2 cellular contexts compared by ENCODE assay signal in the genomic region with DNA sequence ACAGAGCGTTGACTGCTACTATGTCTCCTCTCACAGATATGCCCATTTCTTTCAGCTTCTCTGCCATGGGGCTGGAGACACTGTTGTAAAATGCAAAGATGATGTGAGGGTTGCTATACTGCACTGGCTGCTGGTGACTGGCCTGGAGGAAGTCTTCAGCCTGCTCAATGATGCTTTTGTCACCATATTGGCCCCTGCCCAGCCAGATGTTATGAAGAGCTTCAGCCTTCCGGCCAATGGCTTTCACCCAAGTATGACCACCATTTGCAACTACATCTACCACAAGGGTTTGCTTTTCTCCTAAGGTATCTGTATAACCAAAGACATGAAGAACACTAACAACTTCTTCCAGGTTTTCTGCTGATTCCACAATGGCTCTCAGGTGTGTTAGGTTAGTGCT.
TF ChIP-seq lines count a peak whose summit lies in the region.

No MANE protein-coding gene starts in this region.

TF ChIP-seq in IMR-90, 13 proteins besides CTCF, POLR2A, EP300 and RAD21:
- TF ChIP-seq FOS (IDR thresholded peaks at IDR 0.05; ENCODE audit: low read depth, low read length) = no peak
- TF ChIP-seq MXI1 (IDR thresholded peaks at IDR 0.05; ENCODE audit: borderline replicate concordance, low read depth, low read length) = no peak
- TF ChIP-seq MAFK (IDR thresholded peaks at IDR 0.05; ENCODE audit: low read depth, low read length) = no peak
- TF ChIP-seq BHLHE40 (IDR thresholded peaks at IDR 0.05; ENCODE audit: low read depth, low read length) = no peak
- no peak for TF ChIP-seq CHD1 (IDR thresholded peaks at IDR 0.05; ENCODE audit: low read depth, low read length)
- TF ChIP-seq USF2 (IDR thresholded peaks at IDR 0.05; ENCODE audit: low read depth, low read length) = no peak
- TF ChIP-seq MAZ (IDR thresholded peaks at IDR 0.05; ENCODE audit: borderline replicate concordance, low read depth, low read length) = no peak
- TF ChIP-seq RCOR1 (IDR thresholded peaks at IDR 0.05; ENCODE audit: insufficient replicate concordance, low read length) = no peak
- TF ChIP-seq SMC3 (IDR thresholded peaks at IDR 0.05; ENCODE audit: low read depth, low read length) = no peak
- no peak for TF ChIP-seq RFX5 (IDR thresholded peaks at IDR 0.05; ENCODE audit: low read depth, low read length)
- TF ChIP-seq NFE2L2 (IDR thresholded peaks at IDR 0.05; ENCODE audit: low read depth, low read length) = no peak
- no peak for TF ChIP-seq CEBPB (IDR thresholded peaks at IDR 0.05; ENCODE audit: low read depth, low read length)
- TF ChIP-seq, protein P1, sequence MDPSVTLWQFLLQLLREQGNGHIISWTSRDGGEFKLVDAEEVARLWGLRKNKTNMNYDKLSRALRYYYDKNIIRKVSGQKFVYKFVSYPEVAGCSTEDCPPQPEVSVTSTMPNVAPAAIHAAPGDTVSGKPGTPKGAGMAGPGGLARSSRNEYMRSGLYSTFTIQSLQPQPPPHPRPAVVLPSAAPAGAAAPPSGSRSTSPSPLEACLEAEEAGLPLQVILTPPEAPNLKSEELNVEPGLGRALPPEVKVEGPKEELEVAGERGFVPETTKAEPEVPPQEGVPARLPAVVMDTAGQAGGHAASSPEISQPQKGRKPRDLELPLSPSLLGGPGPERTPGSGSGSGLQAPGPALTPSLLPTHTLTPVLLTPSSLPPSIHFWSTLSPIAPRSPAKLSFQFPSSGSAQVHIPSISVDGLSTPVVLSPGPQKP (IDR thresholded peaks at IDR 0.05; ENCODE audit: borderline replicate concordance, low read depth, low read length) = no peak

TF ChIP-seq in GM12878, 131 proteins besides CTCF, POLR2A, EP300 and RAD21:
- TF ChIP-seq MXI1 (IDR thresholded peaks at IDR 0.05; ENCODE audit: low read depth, low read length) (no peak), YY1 (IDR thresholded peaks at IDR 0.05; ENCODE audit: low read depth, low read length) (no peak), CEBPB (IDR thresholded peaks at IDR 0.05; ENCODE audit: borderline replicate concordance in 1 of 2, low read depth in 2 of 2, low read length in 2 of 2) (no peak), POLR2AphosphoS2 (IDR thresholded peaks at IDR 0.05; ENCODE audit: low read depth, low read length) (no peak), ZBTB33 (IDR thresholded peaks at IDR 0.05) (no peak)
TF ChIP-seq in GM12878: peak in this region for 0.
